Comparison of ENCODE assay signal across 9 cellular contexts in genomic region chr19:51837145-51837544, GRCh38. TPM values are rescaled to one million over a fixed set of nuclear protein-coding genes. Genes with fewer than 3 reads are reported as not detected.
"Had no signal": no experiment of that assay in that cellular context is flagged by ENCODE, and none has a peak within 500 bp of the region (broad histone marks: within the 10 kb centered on the region; RNA-seq: fewer than 3 reads in every experiment).

No MANE protein-coding gene starts in this region.

- H3K4me3 ChIP-seq: GM12878 had no signal

- ATAC-seq: GM12878 had no signal

- FAIRE-seq: G401.6, GM12878, GM12891, GM12892, GM18507, GM19239 had no signal

- DNase-seq: GDM1, GF-D8 had no signal

RNA-seq across cellular contexts. Expression of gene FPR3, which starts 42.2 kb away (rescaled TPM):
- total RNA-seq: G401, GM12878 had no signal
- polyA plus RNA-seq: GM12878 had no signal
